Comparison of ENCODE assay signal across 8 cellular contexts in genomic region chr22:33049125-33049729, GRCh38. TPM values are rescaled to one million over a fixed set of nuclear protein-coding genes. Genes with fewer than 3 reads are reported as not detected.
DNase-seq lines count a peak whose midpoint lies in the region; ATAC-seq and TF ChIP-seq lines count a peak whose summit lies in the region.

No MANE protein-coding gene starts in this region.

- POLR2A ChIA-PET in PC-3 (lab: Charles Lee; ENCODE audit: unreplicated experiment): no interaction called here

- intact Hi-C loops in PC-3 (cut with micrococcal nuclease): loop anchor here (5.0 kb wide), 1 partner anchor 522 kb away; no protein-coding TSS in a partner anchor
- intact Hi-C loops in activated T-helper 1 cell treated with anti-CD3 and anti-CD28 coated beads, Interleukin-12 subunit alpha, Interleukin-12 subunit beta, Interleukin-2, Interleukin-4 antibody, amounts not matched to agents 30 ng/mL and 10 ng/mL and 1 ng/mL, durations not matched to agents 14 hours and 24 hours and 36 hours (cut with micrococcal nuclease): loop anchor here (1.0 kb wide), 1 partner anchor 31 kb away; no protein-coding TSS in a partner anchor
- intact Hi-C loops in ovary (cut with DNase I): no loop called here
- intact Hi-C loops in transverse colon (cut with DNase I; ENCODE audit: low total_unique reads): no loop called here

- H3K79me2 ChIP-seq in PC-3 (ENCODE audit: low read length): no peaks in the 10 kb centered on the region

- no peaks in the 10 kb centered on the region for H3K36me3 ChIP-seq in CD4-positive, CD25-positive, alpha-beta regulatory T cell (ENCODE audit: control insufficient read depth, insufficient read depth, low read length)
- H3K36me3 ChIP-seq in PC-3 (ENCODE audit: low read depth, low read length) (no peaks in the 10 kb centered on the region), ovary (no peaks in the 10 kb centered on the region), transverse colon (no peaks in the 10 kb centered on the region)

- WGBS in ovary, 3 donors: 36 to 44% (median 42%) methylated on average over 9 of the region's 9 CpGs
- WGBS in transverse colon (ENCODE audit: low coverage in 1 of 2), 2 donors: 37 to 47% methylated on average over 6 to 9 of the region's 9 CpGs

- no peaks in the 10 kb centered on the region for H3K9me3 ChIP-seq in CD4-positive, CD25-positive, alpha-beta regulatory T cell (ENCODE audit: control insufficient read depth in 2 of 2, low read length in 2 of 2)
- H3K9me3 ChIP-seq in PC-3 (ENCODE audit: low read length) (no peaks in the 10 kb centered on the region), ovary (no peaks in the 10 kb centered on the region), transverse colon (no peaks in the 10 kb centered on the region)

- ATAC-seq in CD4-positive, CD25-positive, alpha-beta regulatory T cell (ENCODE audit: low read depth in 2 of 2): no peak
- ATAC-seq in PC-3 (no peak), HG02588 (IDR thresholded peaks at IDR 0.05; ENCODE audit: unreplicated experiment) (no peak)

- no peak for TF ChIP-seq POLR2A in ovary (IDR thresholded peaks at IDR 0.05)
- no peak for TF ChIP-seq POLR2A in transverse colon (IDR thresholded peaks at IDR 0.05)

- in situ Hi-C loops in transverse colon (cut with MboI; ENCODE audit: low pct_ligation_motif_present in 1 of 4, low pct_unique_long_range_greater_than_20kb in 1 of 4, low sequenced_read_pairs in 3 of 4): no loop called here

- no peak overlapping the region for H3K27ac Mint-ChIP-seq in CD4-positive, CD25-positive, alpha-beta regulatory T cell
- no peak overlapping the region for H3K27ac Mint-ChIP-seq in activated T-helper 1 cell treated with anti-CD3 and anti-CD28 coated beads, Interleukin-12 subunit alpha, Interleukin-12 subunit beta, Interleukin-2, Interleukin-4 antibody, amounts not matched to agents 30 ng/mL and 10 ng/mL and 1 ng/mL, durations not matched to agents 14 hours and 24 hours and 36 hours

- no peaks in the 10 kb centered on the region for H3K4me1 Mint-ChIP-seq in CD4-positive, CD25-positive, alpha-beta regulatory T cell
- no peaks in the 10 kb centered on the region for H3K4me1 Mint-ChIP-seq in activated T-helper 1 cell treated with anti-CD3 and anti-CD28 coated beads, Interleukin-12 subunit alpha, Interleukin-12 subunit beta, Interleukin-2, Interleukin-4 antibody, amounts not matched to agents 30 ng/mL and 10 ng/mL and 1 ng/mL, durations not matched to agents 14 hours and 24 hours and 36 hours (ENCODE audit: low read depth)

- peaks cover 8% of the 10 kb centered on the region for H3K27me3 ChIP-seq in CD4-positive, CD25-positive, alpha-beta regulatory T cell (ENCODE audit: control insufficient read depth, insufficient read depth, low read length)
- H3K27me3 ChIP-seq in PC-3 (ENCODE audit: low read length): no peaks in the 10 kb centered on the region
- H3K27me3 ChIP-seq in ovary: no peaks in the 10 kb centered on the region
- H3K27me3 ChIP-seq in transverse colon: peaks cover 35% of the 10 kb centered on the region

- no peak overlapping the region for H2AFZ ChIP-seq in PC-3 (ENCODE audit: low read length)

- H3K36me3 Mint-ChIP-seq in CD4-positive, CD25-positive, alpha-beta regulatory T cell: no peaks in the 10 kb centered on the region
- H3K36me3 Mint-ChIP-seq in activated T-helper 1 cell treated with anti-CD3 and anti-CD28 coated beads, Interleukin-12 subunit alpha, Interleukin-12 subunit beta, Interleukin-2, Interleukin-4 antibody, amounts not matched to agents 30 ng/mL and 10 ng/mL and 1 ng/mL, durations not matched to agents 14 hours and 24 hours and 36 hours (ENCODE audit: low read depth): no peaks in the 10 kb centered on the region

- H3K9ac ChIP-seq in PC-3 (ENCODE audit: low read length): no peak overlapping the region

- H3K4me1 ChIP-seq in CD4-positive, CD25-positive, alpha-beta regulatory T cell (ENCODE audit: control insufficient read depth, insufficient read depth, low read length, poor library complexity, severe bottlenecking): no peaks in the 10 kb centered on the region
- H3K4me1 ChIP-seq in PC-3 (ENCODE audit: insufficient read depth, low read length): no peaks in the 10 kb centered on the region
- no peaks in the 10 kb centered on the region for H3K4me1 ChIP-seq in ovary (ENCODE audit: insufficient read depth)
- H3K4me1 ChIP-seq in transverse colon: no peaks in the 10 kb centered on the region

- H3K4me3 Mint-ChIP-seq in CD4-positive, CD25-positive, alpha-beta regulatory T cell: no peak overlapping the region
- no peak overlapping the region for H3K4me3 Mint-ChIP-seq in activated T-helper 1 cell treated with anti-CD3 and anti-CD28 coated beads, Interleukin-12 subunit alpha, Interleukin-12 subunit beta, Interleukin-2, Interleukin-4 antibody, amounts not matched to agents 30 ng/mL and 10 ng/mL and 1 ng/mL, durations not matched to agents 14 hours and 24 hours and 36 hours

- H4K20me1 ChIP-seq in PC-3 (ENCODE audit: low read length): no peaks in the 10 kb centered on the region

- CTCF ChIA-PET in PC-3 (lab: Charles Lee): no interaction called here

- no TSS peak for BruUV-seq in PC-3 (replicated peaks; lab: Mats Ljungman, UMichigan)

- TF ChIP-seq CTCF in PC-3 (conservative IDR thresholded peaks at IDR 0.05; ENCODE audit: low read depth, low read length): peak; percentile 65
- TF ChIP-seq CTCF in fibroblast of villous mesenchyme (IDR thresholded peaks at IDR 0.05; ENCODE audit: insufficient read depth, low read depth, low read length): peak; percentile 94
- TF ChIP-seq CTCF in ovary (IDR thresholded peaks at IDR 0.05): peak; percentile 24 to 48 (median 42)
- peak; percentile 54 to 89 (median 85) for TF ChIP-seq CTCF in transverse colon (IDR thresholded peaks at IDR 0.05)

- no peak overlapping the region for H3K4me2 ChIP-seq in PC-3 (ENCODE audit: low read length)

- H3K9me3 Mint-ChIP-seq in CD4-positive, CD25-positive, alpha-beta regulatory T cell: no peaks in the 10 kb centered on the region
- H3K9me3 Mint-ChIP-seq in activated T-helper 1 cell treated with anti-CD3 and anti-CD28 coated beads, Interleukin-12 subunit alpha, Interleukin-12 subunit beta, Interleukin-2, Interleukin-4 antibody, amounts not matched to agents 30 ng/mL and 10 ng/mL and 1 ng/mL, durations not matched to agents 14 hours and 24 hours and 36 hours: no peaks in the 10 kb centered on the region

- DNase-seq in CD4-positive, CD25-positive, alpha-beta regulatory T cell: peak; percentile 25 to 65 (median 31)
- DNase-seq in HK-2 (ENCODE audit: unreplicated experiment) (peak; percentile 40), PC-3 (peak; percentile 44), fibroblast of villous mesenchyme (ENCODE audit: low read depth) (peak; percentile 64), ovary (peak; percentile 47 to 75 (median 66)), transverse colon (peak; percentile 67)
- DNase-seq in activated T-helper 1 cell treated with anti-CD3 and anti-CD28 coated beads, Interleukin-12 subunit alpha, Interleukin-12 subunit beta, Interleukin-2, Interleukin-4 antibody, amounts not matched to agents 30 ng/mL and 10 ng/mL and 1 ng/mL, durations not matched to agents 14 hours and 24 hours and 36 hours (ENCODE audit: low spot score): peak; percentile 30

- no peaks in the 10 kb centered on the region for H3F3A ChIP-seq in PC-3 (ENCODE audit: low read length, unreplicated experiment)

- no peaks in the 10 kb centered on the region for H3K9me2 ChIP-seq in PC-3 (replicated peaks; ENCODE audit: low read length)

- no peak overlapping the region for H3K4me3 ChIP-seq in CD4-positive, CD25-positive, alpha-beta regulatory T cell (ENCODE audit: low read depth, low read length)
- no peak overlapping the region for H3K4me3 ChIP-seq in PC-3 (ENCODE audit: low read length)
- H3K4me3 ChIP-seq in fibroblast of villous mesenchyme (ENCODE audit: low read depth, low read length): no peak overlapping the region
- H3K4me3 ChIP-seq in ovary: no peak overlapping the region
- no peak overlapping the region for H3K4me3 ChIP-seq in transverse colon

- H3K27me3 Mint-ChIP-seq in CD4-positive, CD25-positive, alpha-beta regulatory T cell: peaks cover 35% of the 10 kb centered on the region
- peaks cover 8% of the 10 kb centered on the region for H3K27me3 Mint-ChIP-seq in activated T-helper 1 cell treated with anti-CD3 and anti-CD28 coated beads, Interleukin-12 subunit alpha, Interleukin-12 subunit beta, Interleukin-2, Interleukin-4 antibody, amounts not matched to agents 30 ng/mL and 10 ng/mL and 1 ng/mL, durations not matched to agents 14 hours and 24 hours and 36 hours (ENCODE audit: insufficient read depth)

- H3K27ac ChIP-seq in CD4-positive, CD25-positive, alpha-beta regulatory T cell (ENCODE audit: insufficient read depth, low read length, poor library complexity, severe bottlenecking): no peak overlapping the region
- no peak overlapping the region for H3K27ac ChIP-seq in PC-3 (ENCODE audit: low read length)
- no peak overlapping the region for H3K27ac ChIP-seq in ovary
- H3K27ac ChIP-seq in transverse colon: no peak overlapping the region

- TF ChIP-seq EP300 in ovary (IDR thresholded peaks at IDR 0.05) (no peak), transverse colon (IDR thresholded peaks at IDR 0.05; ENCODE audit: low read depth) (no peak)

RNA-seq across cellular contexts. Expression of gene SYN3, which starts 9.0 kb away (rescaled TPM):
- total RNA-seq in CD4-positive, CD25-positive, alpha-beta regulatory T cell: not detected
- not detected for polyA plus RNA-seq in CD4-positive, CD25-positive, alpha-beta regulatory T cell
- total RNA-seq in PC-3 (2014; rRNA removed) (not detected in 2 replicates), fibroblast of villous mesenchyme (under 0.01 TPM in 1 of 2 replicates, not detected in the other), ovary (1 to 10 TPM in 1 of 7 donors, under 1 TPM in 4, not detected in 2; 0.28 to 1.9 (median 0.34) TPM), transverse colon (under 1 TPM in 3 of 4 donors, not detected in 1; 0.27 to 0.80 (median 0.48) TPM)
- total RNA-seq in activated T-helper 1 cell treated with anti-CD3 and anti-CD28 coated beads, Interleukin-12 subunit alpha, Interleukin-12 subunit beta, Interleukin-2, Interleukin-4 antibody, amounts not matched to agents 30 ng/mL and 10 ng/mL and 1 ng/mL, durations not matched to agents 14 hours and 24 hours and 36 hours: not detected in 2 replicates
- under 1 TPM; 0.28 to 0.30 TPM for polyA plus RNA-seq in ovary

Comparison
In these comparisons a context has a peak if more than half of its experiments do, and no peak if none do; other contexts are left out.
1. CTCF ChIP-seq: peak in every context shown above with its lines; median percentile 94 in fibroblast of villous mesenchyme; 85 in transverse colon; 65 in PC-3; 42 in ovary.
2. intact Hi-C loops: an anchor here in PC-3 (5.0 kb wide) and activated T-helper 1 cell treated with anti-CD3 and anti-CD28 coated beads, Interleukin-12 subunit alpha, Interleukin-12 subunit beta, Interleukin-2, Interleukin-4 antibody, amounts not matched to agents 30 ng/mL and 10 ng/mL and 1 ng/mL, durations not matched to agents 14 hours and 24 hours and 36 hours (1.0 kb wide); none called in ovary and transverse colon.